ENCODE assay signal across 1 cellular context in the genomic region with DNA sequence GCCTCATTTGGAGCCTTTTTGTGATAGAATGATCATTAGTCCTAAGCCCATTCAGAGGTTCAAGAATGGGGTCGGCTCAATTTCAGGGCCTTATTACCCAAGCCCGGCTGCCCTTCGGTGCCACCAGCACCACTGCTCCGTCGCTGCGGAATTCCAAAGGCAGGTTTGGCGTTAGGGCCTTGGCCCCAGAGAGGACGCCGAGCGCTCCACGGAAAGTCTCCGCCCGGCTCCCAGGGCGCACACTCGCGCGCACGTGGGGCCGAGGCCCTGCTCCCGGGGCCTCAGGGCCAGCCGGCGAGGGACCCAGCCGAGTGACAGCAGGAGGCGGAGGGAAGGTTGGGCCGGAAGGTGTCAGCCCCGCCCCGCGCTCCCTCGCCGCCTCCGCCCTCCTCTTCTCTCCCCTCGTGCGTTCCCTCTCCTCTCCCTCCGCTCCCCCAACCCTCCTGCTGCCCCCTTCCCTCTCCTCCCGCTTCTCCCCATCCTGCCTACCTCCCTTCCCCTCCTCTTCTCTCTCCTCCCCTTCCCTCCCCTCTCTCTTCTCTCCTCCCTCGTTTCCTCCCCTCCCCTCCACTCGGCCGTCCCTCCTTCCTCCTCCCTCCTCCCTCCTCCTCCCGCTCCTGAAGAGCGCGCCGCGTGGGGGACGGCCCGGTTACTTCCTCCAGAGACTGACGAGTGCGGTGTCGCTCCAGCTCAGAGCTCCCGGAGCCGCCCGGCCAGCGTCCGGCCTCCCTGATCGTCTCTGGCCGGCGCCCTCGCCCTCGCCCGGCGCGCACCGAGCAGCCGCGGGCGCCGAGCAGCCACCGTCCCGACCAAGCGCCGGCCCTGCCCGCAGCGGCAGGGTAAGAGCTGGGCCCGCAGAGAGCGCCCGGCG.
TF ChIP-seq lines count a peak whose summit lies in the region.

A gene (plus strand): TSS at position 648 of the 871 bp plus-strand sequence. CDS start 4,106 bp downstream, outside the sequence.

TF ChIP-seq in GM23338, 12 proteins besides CTCF, POLR2A, EP300 and RAD21 (continued from another document):
- TF ChIP-seq, protein P1, sequence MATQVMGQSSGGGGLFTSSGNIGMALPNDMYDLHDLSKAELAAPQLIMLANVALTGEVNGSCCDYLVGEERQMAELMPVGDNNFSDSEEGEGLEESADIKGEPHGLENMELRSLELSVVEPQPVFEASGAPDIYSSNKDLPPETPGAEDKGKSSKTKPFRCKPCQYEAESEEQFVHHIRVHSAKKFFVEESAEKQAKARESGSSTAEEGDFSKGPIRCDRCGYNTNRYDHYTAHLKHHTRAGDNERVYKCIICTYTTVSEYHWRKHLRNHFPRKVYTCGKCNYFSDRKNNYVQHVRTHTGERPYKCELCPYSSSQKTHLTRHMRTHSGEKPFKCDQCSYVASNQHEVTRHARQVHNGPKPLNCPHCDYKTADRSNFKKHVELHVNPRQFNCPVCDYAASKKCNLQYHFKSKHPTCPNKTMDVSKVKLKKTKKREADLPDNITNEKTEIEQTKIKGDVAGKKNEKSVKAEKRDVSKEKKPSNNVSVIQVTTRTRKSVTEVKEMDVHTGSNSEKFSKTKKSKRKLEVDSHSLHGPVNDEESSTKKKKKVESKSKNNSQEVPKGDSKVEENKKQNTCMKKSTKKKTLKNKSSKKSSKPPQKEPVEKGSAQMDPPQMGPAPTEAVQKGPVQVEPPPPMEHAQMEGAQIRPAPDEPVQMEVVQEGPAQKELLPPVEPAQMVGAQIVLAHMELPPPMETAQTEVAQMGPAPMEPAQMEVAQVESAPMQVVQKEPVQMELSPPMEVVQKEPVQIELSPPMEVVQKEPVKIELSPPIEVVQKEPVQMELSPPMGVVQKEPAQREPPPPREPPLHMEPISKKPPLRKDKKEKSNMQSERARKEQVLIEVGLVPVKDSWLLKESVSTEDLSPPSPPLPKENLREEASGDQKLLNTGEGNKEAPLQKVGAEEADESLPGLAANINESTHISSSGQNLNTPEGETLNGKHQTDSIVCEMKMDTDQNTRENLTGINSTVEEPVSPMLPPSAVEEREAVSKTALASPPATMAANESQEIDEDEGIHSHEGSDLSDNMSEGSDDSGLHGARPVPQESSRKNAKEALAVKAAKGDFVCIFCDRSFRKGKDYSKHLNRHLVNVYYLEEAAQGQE (IDR thresholded peaks at IDR 0.05; ENCODE audit: unreplicated experiment), result no peak
- TF ChIP-seq, protein P2, sequence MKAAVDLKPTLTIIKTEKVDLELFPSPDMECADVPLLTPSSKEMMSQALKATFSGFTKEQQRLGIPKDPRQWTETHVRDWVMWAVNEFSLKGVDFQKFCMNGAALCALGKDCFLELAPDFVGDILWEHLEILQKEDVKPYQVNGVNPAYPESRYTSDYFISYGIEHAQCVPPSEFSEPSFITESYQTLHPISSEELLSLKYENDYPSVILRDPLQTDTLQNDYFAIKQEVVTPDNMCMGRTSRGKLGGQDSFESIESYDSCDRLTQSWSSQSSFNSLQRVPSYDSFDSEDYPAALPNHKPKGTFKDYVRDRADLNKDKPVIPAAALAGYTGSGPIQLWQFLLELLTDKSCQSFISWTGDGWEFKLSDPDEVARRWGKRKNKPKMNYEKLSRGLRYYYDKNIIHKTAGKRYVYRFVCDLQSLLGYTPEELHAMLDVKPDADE (IDR thresholded peaks at IDR 0.05), result 0 out of 2 replicates have a peak, but pooled peaks have one; percentile 39
- TF ChIP-seq CREB1 (CRISPR knock-in tag; IDR thresholded peaks at IDR 0.05; ENCODE audit: low read depth) (no peak), ZNF331 (CRISPR knock-in tag; IDR thresholded peaks at IDR 0.05; ENCODE audit: low read depth) (no peak), NANOG (IDR thresholded peaks at IDR 0.05; ENCODE audit: borderline replicate concordance) (no peak)
